9 cellular contexts compared by ENCODE assay signal in genomic region chr13:110499621-110500281, GRCh38.
A peak's percentile ranks its signal among the peaks of the same experiment; 100 is the strongest.
DNase-seq lines count a peak whose midpoint lies in the region; ATAC-seq and TF ChIP-seq lines count a peak whose summit lies in the region.
"Had no signal": no experiment of that assay in that cellular context is flagged by ENCODE, and none has a peak within 500 bp of the region (broad histone marks: within the 10 kb centered on the region; RNA-seq: fewer than 3 reads in every experiment).

No MANE protein-coding gene starts in this region.

- TF ChIP-seq CTCF in BJ (IDR thresholded peaks at IDR 0.05; ENCODE audit: insufficient read depth, low read depth, low read length) (no peak), foreskin keratinocyte (conservative IDR thresholded peaks at IDR 0.05) (no peak)

- no peaks in the 10 kb centered on the region for H3K4me1 ChIP-seq in foreskin keratinocyte
- H3K4me1 ChIP-seq: pancreas had no signal

- POLR2A ChIA-PET in BJ (lab: Charles Lee): interaction anchor here (0.5 kb wide), 1 partner anchor 38 kb away, joined by 5 read pairs; no protein-coding TSS in a partner anchor

- CTCF ChIA-PET in BJ (lab: Yijun Ruan, JAX): interaction anchor here (1.3 kb wide), 1 partner anchor 8 kb away, joined by 3 read pairs; no protein-coding TSS in a partner anchor

- ATAC-seq in foreskin keratinocyte (peak; percentile 53), HG02759 (IDR thresholded peaks at IDR 0.05; ENCODE audit: unreplicated experiment) (no peak), HG02571 (IDR thresholded peaks at IDR 0.05; ENCODE audit: unreplicated experiment) (no peak)

- H3K27me3 ChIP-seq in BJ (ENCODE audit: control insufficient read depth, insufficient read depth, low read length) (no peaks in the 10 kb centered on the region), foreskin keratinocyte (no peaks in the 10 kb centered on the region)
- H3K27me3 ChIP-seq: pancreas had no signal

- H3K4me3 ChIP-seq in BJ (ENCODE audit: low read depth, low read length): no peak overlapping the region
- H3K4me3 ChIP-seq: pancreas had no signal

- DNase-seq in BJ (ENCODE audit: low read depth) (peak; percentile 78), NCI-H1092 treated with DMSO at 0.1 percent for 48 hours (lab: John Stamatoyannopoulos, UW) (peak; percentile 92), foreskin keratinocyte (peak in 1 of 2 donors; percentile 29), middle frontal gyrus (ENCODE audit: extremely low spot score, low spot score) (no peak)
- no peak for DNase-seq in stimulated activated naive CD4-positive, alpha-beta T cell treated with Interleukin-2 at 50 U/mL for 16 hours (lab: John Stamatoyannopoulos, UW)
- DNase-seq: pancreas had no signal

- peaks cover 43% of the 10 kb centered on the region for H3K36me3 ChIP-seq in BJ (ENCODE audit: control insufficient read depth, insufficient read depth, low read length)

- H3K27ac ChIP-seq in foreskin keratinocyte: no peak overlapping the region
- H3K27ac ChIP-seq: pancreas had no signal

TF ChIP-seq in PFSK-1, 5 proteins besides CTCF, POLR2A, EP300 and RAD21:
- TF ChIP-seq REST (IDR thresholded peaks at IDR 0.05; ENCODE audit: insufficient read depth in 1 of 2, low read depth in 2 of 2, low read length in 2 of 2): 0 out of 4 replicates have a peak, but pooled peaks of 1 of the 2 experiments have one; percentile 29
- 0 out of 2 replicates have a peak, but pooled peaks have one; percentile 21 for TF ChIP-seq TAF1 (IDR thresholded peaks at IDR 0.05; ENCODE audit: borderline replicate concordance, insufficient read depth, low read length)
- TF ChIP-seq FOXP2 (optimal IDR thresholded peaks at IDR 0.05; ENCODE audit: borderline replicate concordance, extremely low read depth, extremely low read length, insufficient read depth): no peak

Comparison
In these comparisons a context has a peak if more than half of its experiments do, and no peak if none do; other contexts are left out.
1. DNase-seq: peak in BJ (single experiment) and NCI-H1092 treated with DMSO at 0.1 percent for 48 hours (single experiment); none in stimulated activated naive CD4-positive, alpha-beta T cell treated with Interleukin-2 at 50 U/mL for 16 hours (single experiment) and middle frontal gyrus (single experiment).